ENCODE assay signal across 28 cellular contexts in the genomic region with DNA sequence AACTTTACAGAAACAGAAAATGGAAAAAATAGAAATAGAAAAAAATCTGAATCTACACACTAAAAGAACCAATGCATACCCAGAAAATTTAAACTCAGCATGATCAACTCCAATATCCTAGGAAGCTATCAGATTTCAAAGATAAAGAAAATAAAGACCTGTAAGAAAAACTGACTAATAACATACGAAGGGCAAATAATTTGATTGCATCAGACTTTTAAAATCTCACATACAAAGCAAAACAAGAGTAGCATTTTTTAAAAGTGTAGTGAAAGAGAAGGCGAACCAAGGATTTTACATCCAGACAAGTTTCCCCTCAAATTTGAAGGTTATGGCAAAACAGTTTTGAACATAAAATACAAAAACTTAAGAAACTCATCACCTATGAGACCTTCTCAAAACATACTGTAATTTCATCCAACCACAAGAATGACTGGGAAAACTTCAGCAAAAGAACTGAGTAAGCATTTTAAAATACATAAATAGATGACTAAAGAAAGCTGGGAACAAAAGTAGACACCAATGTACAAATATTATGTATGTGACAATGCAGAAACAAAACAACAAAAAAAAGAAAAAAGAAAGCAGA. TPM values are rescaled to one million over a fixed set of nuclear protein-coding genes. Genes with fewer than 3 reads are reported as not detected.
DNase-seq lines count a peak whose midpoint lies in the region; ATAC-seq, FAIRE-seq and TF ChIP-seq lines count a peak whose summit lies in the region.
"Had no signal": no experiment of that assay in that cellular context is flagged by ENCODE, and none has a peak within 500 bp of the region (broad histone marks: within the 10 kb centered on the region; RNA-seq: fewer than 3 reads in every experiment).

No MANE protein-coding gene starts in this region.

- TF ChIP-seq CTCF in HepG2 (CRISPR knock-in tag; IDR thresholded peaks at IDR 0.05) = no peak
- TF ChIP-seq CTCF in right lobe of liver (IDR thresholded peaks at IDR 0.05) = no peak
- TF ChIP-seq CTCF in fibroblast of villous mesenchyme (IDR thresholded peaks at IDR 0.05; ENCODE audit: insufficient read depth, low read depth, low read length) = no peak
- TF ChIP-seq CTCF in gastrocnemius medialis (IDR thresholded peaks at IDR 0.05 in 4 of 5, conservative IDR thresholded peaks at IDR 0.05 in 1 of 5) = no peak

- DNase-seq in HepG2 (ENCODE audit: low spot score) = no peak
- no peak for DNase-seq in right lobe of liver
- peak; percentile 8 for DNase-seq in astrocyte of the hippocampus (ENCODE audit: low read depth, low spot score)
- peak; percentile 22 for DNase-seq in fibroblast of villous mesenchyme (ENCODE audit: low read depth)
- DNase-seq in gastrocnemius medialis = no peak
- no peak for DNase-seq in HUDEP-2 (lab: John Stamatoyannopoulos, UW; ENCODE audit: unreplicated experiment in 76 of 76)
- DNase-seq in NCI-H1694 (lab: John Stamatoyannopoulos, UW) = no peak
- DNase-seq in activated CD4-positive, CD25-positive, alpha-beta regulatory T cell (lab: John Stamatoyannopoulos, UW) = no peak
- DNase-seq: activated CD4-positive, alpha-beta T cell treated with anti-CD3 and anti-CD28 coated beads for 1 hour; activated CD8-positive, alpha-beta memory T cell treated with anti-CD3 and anti-CD28 coated beads for 24 hours; activated naive CD4-positive, alpha-beta T cell treated with anti-CD3 and anti-CD28 coated beads, Interleukin-2, amount 50 U/mL, for 16 hours; activated T-cell treated with anti-CD3 and anti-CD28 coated beads, Interleukin-2, amount 50 U/mL, for 48 hours; C1 segment of cervical spinal cord; DMS 273 treated with DMSO at 0.1 percent for 48 hours; GDM1; NCI-H2081; NCI-H510A; occipital lobe; right cardiac atrium; stimulated activated CD4-positive, alpha-beta T cell treated with anti-CD3 and anti-CD28 coated beads, Interleukin-15, amount 100 ng/mL, for 24 hours; T1000; uterus had no signal

- ATAC-seq in HepG2 = no peak
- ATAC-seq in right lobe of liver = no peak
- ATAC-seq in gastrocnemius medialis = no peak
- ATAC-seq: gastroesophageal sphincter, right cardiac atrium had no signal

- H3K4me3 ChIP-seq in HepG2 (replicated peaks in 1 of 3; ENCODE audit: insufficient read depth in 1 of 3, low read depth in 2 of 3, low read length in 3 of 3) = no peak overlapping the region
- H3K4me3 ChIP-seq in right lobe of liver = no peak overlapping the region
- H3K4me3 ChIP-seq in fibroblast of villous mesenchyme (ENCODE audit: low read depth, low read length) = no peak overlapping the region
- H3K4me3 ChIP-seq in gastrocnemius medialis = no peak overlapping the region
- H3K4me3 ChIP-seq: breast epithelium, gastroesophageal sphincter, lung, uterus had no signal

- H4K20me1 ChIP-seq in HepG2 (ENCODE audit: insufficient read depth, low read length) = no peaks in the 10 kb centered on the region

- no peak overlapping the region for H3K27ac ChIP-seq in HepG2 (ENCODE audit: extremely low read length, insufficient read depth, low read length)
- H3K27ac ChIP-seq in right lobe of liver = no peak overlapping the region
- H3K27ac ChIP-seq in gastrocnemius medialis = no peak overlapping the region
- H3K27ac ChIP-seq: breast epithelium, gastroesophageal sphincter, HL-60, uterus had no signal

- H3K27me3 ChIP-seq in HepG2 (ENCODE audit: control insufficient read depth in 1 of 2, insufficient read depth in 2 of 2, low read length in 2 of 2) = no peaks in the 10 kb centered on the region
- no peaks in the 10 kb centered on the region for H3K27me3 ChIP-seq in right lobe of liver
- no peaks in the 10 kb centered on the region for H3K27me3 ChIP-seq in gastrocnemius medialis
- H3K27me3 ChIP-seq: breast epithelium, gastroesophageal sphincter, uterus had no signal

- H3K36me3 ChIP-seq in HepG2 (replicated peaks in 1 of 2; ENCODE audit: control insufficient read depth in 1 of 2, insufficient read depth in 2 of 2, low read length in 2 of 2) (peaks cover 12 to 57% of the 10 kb centered on the region in 2 experiments), right lobe of liver (peaks cover 0 to 29% (median 4%) of the 10 kb centered on the region in 4 donors), gastrocnemius medialis (peaks cover 0 to 53% of the 10 kb centered on the region in 2 donors)
- H3K36me3 ChIP-seq: breast epithelium, uterus had no signal

- no peak for FAIRE-seq in HepG2 (lab: Jason Lieb, UNC)
- FAIRE-seq: endothelial cell of umbilical vein, keratinocyte had no signal

- POLR2A ChIA-PET in HepG2 (lab: Yijun Ruan, JAX) = no interaction called here

- no peaks in the 10 kb centered on the region for H3K4me1 ChIP-seq in HepG2 (ENCODE audit: insufficient read depth, low read length)
- H3K4me1 ChIP-seq in right lobe of liver = no peaks in the 10 kb centered on the region
- no peaks in the 10 kb centered on the region for H3K4me1 ChIP-seq in gastrocnemius medialis
- H3K4me1 ChIP-seq: breast epithelium, gastroesophageal sphincter, uterus had no signal

- TF ChIP-seq POLR2A in HepG2 (IDR thresholded peaks at IDR 0.05; ENCODE audit: insufficient read depth in 1 of 2, low read depth in 2 of 2, low read length in 2 of 2) (no peak), right lobe of liver (IDR thresholded peaks at IDR 0.05) (no peak), gastrocnemius medialis (IDR thresholded peaks at IDR 0.05) (no peak)

- no peak overlapping the region for H2AFZ ChIP-seq in HepG2 (ENCODE audit: low read length)

- TF ChIP-seq EP300 in HepG2 (IDR thresholded peaks at IDR 0.05; ENCODE audit: low read depth in 2 of 2, low read length in 2 of 2) = no peak
- no peak for TF ChIP-seq EP300 in HepG2 (CRISPR knock-in tag; IDR thresholded peaks at IDR 0.05; ENCODE audit: borderline replicate concordance)

- no peak overlapping the region for H3K4me2 ChIP-seq in HepG2 (ENCODE audit: low read depth, low read length)

- no peak for TF ChIP-seq RAD21 in HepG2 (CRISPR knock-in tag; IDR thresholded peaks at IDR 0.05)

- WGBS in HepG2 (ENCODE audit: low lambda C conversion rate) = 97% methylated on average over 2 of the region's 2 CpGs
- WGBS in right lobe of liver (ENCODE audit: insufficient coverage, low coverage, low lambda C conversion rate, missing lambda C conversion rate) = 78% methylated on average over 2 of the region's 2 CpGs

- intact Hi-C loops in HepG2 (cut with micrococcal nuclease; ENCODE audit: unreplicated experiment) = no loop called here
- intact Hi-C loops in right lobe of liver (cut with DNase I) = no loop called here
- intact Hi-C loops in gastrocnemius medialis (cut with DNase I; ENCODE audit: low total_unique reads) = no loop called here

- in situ Hi-C loops in HepG2 (cut with HindIII; ENCODE audit: extremely low pct_ligation_motif_present, low pct_unique_long_range_greater_than_20kb) = no loop called here
- in situ Hi-C loops in gastrocnemius medialis (cut with MboI; ENCODE audit: low sequenced_read_pairs in 4 of 4) = no loop called here

- no peak overlapping the region for H3K9ac ChIP-seq in HepG2 (ENCODE audit: insufficient read depth, low read depth, low read length)

- CTCF ChIA-PET in HepG2 (lab: Yijun Ruan, JAX; ENCODE audit: low intra/inter-chr PET ratio, low total read pairs) = no interaction called here

- no TSS peak for BruUV-seq in HepG2 (replicated peaks; lab: Mats Ljungman, UMichigan)

- no peaks in the 10 kb centered on the region for H3K9me3 ChIP-seq in HepG2 (ENCODE audit: low read length)
- H3K9me3 ChIP-seq in right lobe of liver = no peaks in the 10 kb centered on the region
- H3K9me3 ChIP-seq in gastrocnemius medialis = no peaks in the 10 kb centered on the region
- H3K9me3 ChIP-seq: breast epithelium, gastroesophageal sphincter, uterus had no signal

- H3K79me2 ChIP-seq in HepG2 (ENCODE audit: insufficient read depth, low read length) = no peaks in the 10 kb centered on the region

TF ChIP-seq in HepG2, 621 proteins besides CTCF, POLR2A, EP300 and RAD21:
- TF ChIP-seq ZNF296 (CRISPR knock-in tag; conservative IDR thresholded peaks at IDR 0.05) = no peak
- peak; percentile 78 for TF ChIP-seq MAFF (IDR thresholded peaks at IDR 0.05; ENCODE audit: low read depth, low read length)
- TF ChIP-seq MAFK (conservative IDR thresholded peaks at IDR 0.05 in 1 of 2, IDR thresholded peaks at IDR 0.05 in 1 of 2; ENCODE audit: low read length in 2 of 2) = peak; percentile 59 to 78

RNA-seq across cellular contexts. Expression of a gene that starts 54.8 kb away (rescaled TPM):
- 58.7 and 61.4 TPM in 2 replicates for total RNA-seq in HepG2 (2016; rRNA removed; fragmentation: Illumina TruSeq; extraction: Trizol)
- 52.9 and 59.9 TPM in 2 replicates for total RNA-seq in HepG2 (2016; cell fraction: cytosol; rRNA removed; fragmentation: Illumina TruSeq; extraction: Trizol; ENCODE audit: low read depth)
- 56.3 and 56.6 TPM in 2 replicates for total RNA-seq in HepG2 (2016; cell fraction: insoluble cytoplasmic fraction; rRNA removed; fragmentation: Illumina TruSeq; extraction: Trizol)
- total RNA-seq in HepG2 (2016; cell fraction: membrane; rRNA removed; fragmentation: Illumina TruSeq; extraction: Trizol) = 27.5 and 33.9 TPM in 2 replicates
- total RNA-seq in HepG2 (2016; cell fraction: nucleus; rRNA removed; fragmentation: Illumina TruSeq; extraction: Trizol) = 75.6 and 80.4 TPM in 2 replicates
- 28.8 and 33.6 TPM in 2 replicates for polyA plus RNA-seq in HepG2 (2011; rRNA removed)
- 29.5 and 30.7 TPM in 2 replicates for polyA plus RNA-seq in HepG2 (2011; cell fraction: cytosol; rRNA removed)
- polyA plus RNA-seq in HepG2 (2011; cell fraction: nucleus; rRNA removed) = 23.2 and 23.7 TPM in 2 replicates
- 26.5 and 30.9 TPM in 2 replicates for polyA plus RNA-seq in HepG2 (2012)
- 14.7 and 16.9 TPM in 2 replicates for polyA plus RNA-seq in HepG2 (2016; cell fraction: cytosol; fragmentation: Illumina TruSeq; extraction: Trizol; ENCODE audit: low read depth)
- 27.5 and 27.7 TPM in 2 replicates for polyA plus RNA-seq in HepG2 (2016; cell fraction: insoluble cytoplasmic fraction; fragmentation: Illumina TruSeq; extraction: Trizol; ENCODE audit: low read depth)
- polyA plus RNA-seq in HepG2 (2016; cell fraction: membrane; fragmentation: Illumina TruSeq; extraction: Trizol; ENCODE audit: low read depth) = 5.6 and 6.1 TPM in 2 replicates
- polyA plus RNA-seq in HepG2 (2016; cell fraction: nucleus; fragmentation: Illumina TruSeq; extraction: Trizol; ENCODE audit: insufficient read depth, low read depth) = 39.1 and 42.0 TPM in 2 replicates
- polyA minus RNA-seq in HepG2 (2011; rRNA and poly(A)+ RNA removed; ENCODE audit: low replicate concordance) = 55.2 and 126 TPM in 2 replicates
- polyA minus RNA-seq in HepG2 (2011; cell fraction: cytosol; rRNA and poly(A)+ RNA removed) = 57.6 and 62.9 TPM in 2 replicates
- 102 and 117 TPM in 2 replicates for polyA minus RNA-seq in HepG2 (2011; cell fraction: nucleus; rRNA and poly(A)+ RNA removed)
- 10 to 100 TPM; 16.1 to 21.8 (median 18.5) TPM for total RNA-seq in right lobe of liver
- total RNA-seq in fibroblast of villous mesenchyme = 81.8 and 109 TPM in 2 replicates
- total RNA-seq in gastrocnemius medialis = 10 to 100 TPM; 27.3 to 43.6 (median 28.4) TPM

Comparison
In these comparisons a context has a peak if more than half of its experiments do, and no peak if none do; other contexts are left out.
1. DNase-seq: peak in astrocyte of the hippocampus (single experiment) and fibroblast of villous mesenchyme (single experiment); none in HepG2 (single experiment), right lobe of liver (0 of 3), gastrocnemius medialis (0 of 2), HUDEP-2 (0 of 76), NCI-H1694 (single experiment) and activated CD4-positive, CD25-positive, alpha-beta regulatory T cell (0 of 4).